16 cellular contexts compared by ENCODE assay signal in the genomic region with DNA sequence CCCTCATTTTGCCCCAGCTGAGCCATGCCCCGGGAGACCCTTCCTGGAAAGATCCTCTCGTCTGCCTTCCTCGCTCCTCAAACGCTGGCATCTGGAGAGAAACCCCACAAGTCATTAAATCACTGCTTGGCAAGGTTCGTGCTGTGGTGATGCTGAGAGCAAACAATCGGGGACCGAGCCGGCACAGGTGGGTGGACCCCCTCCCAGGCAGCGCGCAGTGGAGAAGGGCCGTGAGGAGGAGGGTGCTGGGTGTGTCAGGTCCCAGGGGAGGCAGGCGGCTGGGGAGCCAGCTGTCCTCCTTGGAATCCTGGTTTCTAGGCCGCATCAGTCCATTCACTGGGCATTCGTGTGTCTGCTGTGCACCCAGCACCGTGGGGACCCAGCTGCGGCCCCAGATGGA.
"Had no signal": no experiment of that assay in that cellular context is flagged by ENCODE, and none has a peak within 500 bp of the region (broad histone marks: within the 10 kb centered on the region; RNA-seq: fewer than 3 reads in every experiment).

No MANE protein-coding gene starts in this region.

- H3K4me1 ChIP-seq: heart right ventricle, psoas muscle, right lobe of liver, spleen, stomach, transverse colon had no signal

- H3K36me3 ChIP-seq: heart right ventricle, right lobe of liver, spleen, stomach, thoracic aorta, transverse colon had no signal

- H3K9me3 ChIP-seq: psoas muscle, right lobe of liver, stomach, thoracic aorta, transverse colon had no signal

- H3K4me3 ChIP-seq: heart right ventricle, psoas muscle, right lobe of liver, spleen, stomach, thoracic aorta, transverse colon had no signal

- H3K27me3 ChIP-seq: right lobe of liver, transverse colon had no signal

- DNase-seq: effector memory CD4-positive, alpha-beta T cell; heart right ventricle; hypothalamus; kidney glomerular epithelial cell; naive thymus-derived CD4-positive, alpha-beta T cell; nephron progenitor cell; psoas muscle; retina; right lobe of liver; spleen; stimulated activated CD4-positive, alpha-beta T cell treated with anti-CD3 and anti-CD28 coated beads, Interleukin-2, amount 100 ng/mL, for 24 hours; stimulated activated naive CD4-positive, alpha-beta T cell; stomach; substantia nigra; transverse colon had no signal

- H3K27ac ChIP-seq: heart right ventricle, psoas muscle, right lobe of liver, spleen, stomach, thoracic aorta, transverse colon had no signal
